15 cellular contexts compared by ENCODE assay signal in genomic region chr5:172370237-172370640, GRCh38.
DNase-seq lines count a peak whose midpoint lies in the region; ATAC-seq, FAIRE-seq and TF ChIP-seq lines count a peak whose summit lies in the region.
"Had no signal": no experiment of that assay in that cellular context is flagged by ENCODE, and none has a peak within 500 bp of the region (broad histone marks: within the 10 kb centered on the region; RNA-seq: fewer than 3 reads in every experiment).

No MANE protein-coding gene starts in this region.

- no peak overlapping the region for H2AK9ac ChIP-seq in IMR-90 (replicated peaks; ENCODE audit: low read depth, low read length, poor library complexity)

- 0 out of 2 replicates have a peak overlapping the region, but pooled peaks have one; percentile 4 for H2AK5ac ChIP-seq in IMR-90 (ENCODE audit: low read depth, low read length)
- H2AK5ac ChIP-seq in mesenchymal stem cell (ENCODE audit: low read length, severe bottlenecking) = no peak overlapping the region

- 0 out of 2 replicates have a peak, but pooled peaks cover 3% of the 10 kb centered on the region for H3K9me3 ChIP-seq in IMR-90 (ENCODE audit: control insufficient read depth, insufficient read depth, low read length)
- peaks cover 5% of the 10 kb centered on the region; the same call in 1 of the 3 replicates for H3K9me3 ChIP-seq in GM12878 (replicated peaks; ENCODE audit: control insufficient read depth, insufficient read depth, low read length)
- H3K9me3 ChIP-seq in keratinocyte (ENCODE audit: control insufficient read depth, low read depth, low read length) = no peaks in the 10 kb centered on the region
- H3K9me3 ChIP-seq in mesenchymal stem cell (ENCODE audit: control insufficient read depth, low read length) = no peaks in the 10 kb centered on the region

- no peak for TF ChIP-seq EP300 in GM12878 (IDR thresholded peaks at IDR 0.05; ENCODE audit: borderline replicate concordance in 1 of 2, control insufficient read depth in 1 of 2, low read depth in 2 of 2, low read length in 2 of 2)

- ATAC-seq in IMR-90 (ENCODE audit: low read depth) = peak; percentile 37
- ATAC-seq in GM12878 = peak; percentile 30
- ATAC-seq in sciatic nerve = peak; percentile 46
- ATAC-seq in GM19035 (IDR thresholded peaks at IDR 0.05; ENCODE audit: unreplicated experiment) = no peak
- ATAC-seq: GM23338; natural killer cell; stimulated activated naive CD8-positive, alpha-beta T cell treated with anti-CD3 and anti-CD28 coated beads, Interleukin-15, amount 100 ng/mL, for 72 hours had no signal

- peaks cover under 1 to 5% of the 10 kb centered on the region in 2 experiments; a peak in 2 of 4 replicates for H3K79me1 ChIP-seq in IMR-90 (ENCODE audit: low read depth in 1 of 2, low read length in 2 of 2)
- H3K79me1 ChIP-seq in mesenchymal stem cell (replicated peaks; ENCODE audit: low read length, poor library complexity, severe bottlenecking) = peaks cover 11% of the 10 kb centered on the region

- CTCF ChIA-PET in IMR-90 (lab: Yijun Ruan, JAX) (interaction anchor here (1.6 kb wide), 1 partner anchor 16 kb away, joined by 7 read pairs; no protein-coding TSS in a partner anchor), GM12878 (lab: Yijun Ruan, JAX) (interaction anchor here (0.6 to 2.0 kb wide), 9 partner anchors 10 to 266 kb away, joined by 3 to 7 read pairs (median 4); partner anchors contain the start of gene STK10)

- no peak for TF ChIP-seq RAD21 in IMR-90 (IDR thresholded peaks at IDR 0.05; ENCODE audit: low read length)
- TF ChIP-seq RAD21 in GM12878 (IDR thresholded peaks at IDR 0.05; ENCODE audit: insufficient read depth, low read depth, low read length) = no peak

- 100% methylated on average over 1 of the region's 4 CpGs; no CpG with 5 or more reads in 1 of the 2 experiments for WGBS in IMR-90 (ENCODE audit: extremely low coverage in 2 of 2, insufficient read length in 1 of 2), 2 experiments
- WGBS in GM12878 (ENCODE audit: insufficient coverage, insufficient replicate concordance, low lambda C conversion rate, missing lambda C conversion rate) = 73% methylated on average over 4 of the region's 4 CpGs
- WGBS in mesenchymal stem cell = 95% methylated on average over 4 of the region's 4 CpGs

- dilution Hi-C loops in IMR-90 (cut with HindIII; ENCODE audit: low sequenced_read_pairs, unreplicated experiment) = no loop called here
- dilution Hi-C loops in keratinocyte (cut with MboI; ENCODE audit: extremely low pct_ligation_motif_present, low sequenced_read_pairs) = no loop called here

- FAIRE-seq in GM12878 (lab: Jason Lieb, UNC) (no peak), keratinocyte (lab: Jason Lieb, UNC) (peak; percentile 5)

- H3K4me2 ChIP-seq in IMR-90 (ENCODE audit: low read depth, low read length) (no peak overlapping the region), GM12878 (ENCODE audit: control insufficient read depth, insufficient read depth) (no peak overlapping the region), keratinocyte (ENCODE audit: control insufficient read depth, extremely low read depth, insufficient read depth, low read depth, low read length) (no peak overlapping the region), mesenchymal stem cell (ENCODE audit: low read length, poor library complexity, severe bottlenecking) (no peak overlapping the region)
- H3K4me2 ChIP-seq: GM23338, KMS-11 had no signal

- BruUV-seq in IMR-90 (replicated peaks; lab: Mats Ljungman, UMichigan) = no TSS peak
- BruUV-seq in GM12878 (replicated peaks; lab: Mats Ljungman, UMichigan) = no TSS peak

- no peak overlapping the region for H2BK15ac ChIP-seq in IMR-90 (ENCODE audit: low read depth, low read length)
- H2BK15ac ChIP-seq in mesenchymal stem cell (ENCODE audit: low read depth, poor library complexity, severe bottlenecking) = no peak overlapping the region

- no peaks in the 10 kb centered on the region for H3K79me2 ChIP-seq in GM12878 (ENCODE audit: control insufficient read depth, insufficient read depth, low read length)
- no peaks in the 10 kb centered on the region for H3K79me2 ChIP-seq in keratinocyte (ENCODE audit: control insufficient read depth, insufficient read depth, low read length)

- H3K4ac ChIP-seq in IMR-90 (ENCODE audit: low read depth, low read length) (no peak overlapping the region), mesenchymal stem cell (ENCODE audit: low read depth in 1 of 2, low read length in 2 of 2) (no peak overlapping the region)

- H3K4me3 ChIP-seq in IMR-90 (ENCODE audit: insufficient read depth, low read depth, low read length) = no peak overlapping the region
- no peak overlapping the region for H3K4me3 ChIP-seq in GM12878
- no peak overlapping the region for H3K4me3 ChIP-seq in keratinocyte (ENCODE audit: control insufficient read depth in 2 of 3, extremely low read depth in 1 of 3, insufficient read depth in 2 of 3, low read depth in 1 of 3, low read length in 3 of 3)
- no peak overlapping the region for H3K4me3 ChIP-seq in mesenchymal stem cell (ENCODE audit: insufficient read depth in 1 of 2, low read depth in 1 of 2, low read length in 2 of 2)
- H3K4me3 ChIP-seq: GM23338 had no signal

- H3K56ac ChIP-seq in IMR-90 (ENCODE audit: extremely low read depth, insufficient read depth, low read length) = no peak overlapping the region

- H2BK5ac ChIP-seq in IMR-90 (ENCODE audit: low read depth, low read length, poor library complexity, severe bottlenecking) (no peak overlapping the region), mesenchymal stem cell (ENCODE audit: low read depth, low read length, poor library complexity, severe bottlenecking) (no peak overlapping the region)

- intact Hi-C loops in IMR-90 (cut with micrococcal nuclease) = no loop called here
- intact Hi-C loops in GM12878 (cut with micrococcal nuclease; ENCODE audit: unreplicated experiment) = loop anchor here (2.0 to 10.0 kb wide), 3 partner anchors 77 to 263 kb away; partner anchors contain the start of gene STK10
- intact Hi-C loops in sciatic nerve (cut with DNase I) = no loop called here

- RAD21 ChIA-PET in GM12878 (lab: Charles Lee; ENCODE audit: unreplicated experiment) = interaction anchor here (1.3 to 2.1 kb wide), 3 partner anchors 50 to 363 kb away, joined by 3 to 6 read pairs (median 5); partner anchors contain the start of gene FBXW11

- H3K4me1 ChIP-seq in IMR-90 (ENCODE audit: control insufficient read depth, insufficient read depth, low read length) (no peaks in the 10 kb centered on the region), GM12878 (ENCODE audit: control insufficient read depth, insufficient read depth, low read length) (peaks cover 6% of the 10 kb centered on the region), keratinocyte (ENCODE audit: control insufficient read depth, extremely low read depth, insufficient read depth, low read length) (peaks cover 6% of the 10 kb centered on the region), mesenchymal stem cell (ENCODE audit: control insufficient read depth, insufficient read depth, low read depth, low read length) (no peaks in the 10 kb centered on the region)

- H3K23ac ChIP-seq in IMR-90 (ENCODE audit: low read depth, low read length) (no peak overlapping the region), mesenchymal stem cell (ENCODE audit: low read length in 2 of 2) (no peak overlapping the region)

- H2AFZ ChIP-seq in IMR-90 (replicated peaks; ENCODE audit: low read length, poor library complexity) (no peak overlapping the region), GM12878 (ENCODE audit: control insufficient read depth, low read depth, low read length) (no peak overlapping the region), keratinocyte (ENCODE audit: control insufficient read depth, low read length) (no peak overlapping the region), mesenchymal stem cell (ENCODE audit: low read depth, low read length) (no peak overlapping the region)
- H2AFZ ChIP-seq: GM23338 had no signal

- H3K36me3 ChIP-seq in IMR-90 (ENCODE audit: control insufficient read depth, insufficient read depth, low read length) = peaks cover 35% of the 10 kb centered on the region
- no peaks in the 10 kb centered on the region for H3K36me3 ChIP-seq in GM12878 (ENCODE audit: control insufficient read depth in 2 of 2, insufficient read depth in 2 of 2, low read length in 1 of 2)
- peaks cover 6 to 7% of the 10 kb centered on the region in 2 experiments for H3K36me3 ChIP-seq in keratinocyte (ENCODE audit: control insufficient read depth in 2 of 2, extremely low read depth in 1 of 2, insufficient read depth in 2 of 2, low read length in 2 of 2)
- H3K36me3 ChIP-seq in mesenchymal stem cell (ENCODE audit: control insufficient read depth in 1 of 2, insufficient read depth in 2 of 2, low read depth in 1 of 2, low read length in 2 of 2) = peaks cover 42 to 82% of the 10 kb centered on the region in 2 experiments

- no peak overlapping the region for H2BK20ac ChIP-seq in IMR-90 (ENCODE audit: low read depth, low read length)

- H3K27me3 ChIP-seq in IMR-90 (ENCODE audit: control insufficient read depth, insufficient read depth, low read length) = no peaks in the 10 kb centered on the region
- H3K27me3 ChIP-seq in GM12878 (replicated peaks in 1 of 2; ENCODE audit: control insufficient read depth in 2 of 2, insufficient read depth in 2 of 2, low read length in 1 of 2) = no peaks in the 10 kb centered on the region
- H3K27me3 ChIP-seq in keratinocyte (ENCODE audit: control insufficient read depth, extremely low read depth, insufficient read depth, low read length) = no peaks in the 10 kb centered on the region
- no peaks in the 10 kb centered on the region for H3K27me3 ChIP-seq in mesenchymal stem cell (ENCODE audit: control insufficient read depth in 1 of 2, insufficient read depth in 1 of 2, low read length in 2 of 2)

- TF ChIP-seq POLR2A in IMR-90 (IDR thresholded peaks at IDR 0.05; ENCODE audit: low read depth, low read length) = no peak
- TF ChIP-seq POLR2A in GM12878 (IDR thresholded peaks at IDR 0.05; ENCODE audit: low read depth, low read length) = no peak

- H3K14ac ChIP-seq in IMR-90 (replicated peaks; ENCODE audit: low read depth, low read length) (no peak overlapping the region), mesenchymal stem cell (ENCODE audit: low read length in 2 of 2) (no peak overlapping the region)

- H2BK120ac ChIP-seq in IMR-90 (ENCODE audit: low read depth, low read length) (no peak overlapping the region), mesenchymal stem cell (ENCODE audit: low read depth, low read length) (no peak overlapping the region)

- no peak overlapping the region for H3K18ac ChIP-seq in IMR-90 (ENCODE audit: low read depth, low read length)
- no peak overlapping the region for H3K18ac ChIP-seq in mesenchymal stem cell (ENCODE audit: low read depth in 1 of 2, low read length in 2 of 2)

- no peak overlapping the region for H4K91ac ChIP-seq in IMR-90 (ENCODE audit: insufficient read depth, low read depth, low read length)
- no peak overlapping the region for H4K91ac ChIP-seq in mesenchymal stem cell (ENCODE audit: low read length)

- H3K9me1 ChIP-seq in IMR-90 (ENCODE audit: insufficient read depth, low read length) = no peaks in the 10 kb centered on the region
- no peaks in the 10 kb centered on the region for H3K9me1 ChIP-seq in keratinocyte (ENCODE audit: control insufficient read depth, extremely low read depth, insufficient read depth, low read length)

- H4K8ac ChIP-seq in IMR-90 (ENCODE audit: low read depth in 2 of 2, low read length in 2 of 2) = no peak overlapping the region
- H4K8ac ChIP-seq in mesenchymal stem cell (ENCODE audit: low read length) = no peak overlapping the region

- POLR2A ChIA-PET in IMR-90 (lab: Charles Lee; ENCODE audit: unreplicated experiment) = interaction anchor here (0.5 kb wide), 1 partner anchor 353 kb away, joined by 3 read pairs; no protein-coding TSS in a partner anchor
- POLR2A ChIA-PET in GM12878 (lab: Charles Lee) = no interaction called here

- H3K9ac ChIP-seq in IMR-90 (ENCODE audit: low read depth, low read length) (no peak overlapping the region), GM12878 (ENCODE audit: control insufficient read depth, insufficient read depth, low read length) (no peak overlapping the region), keratinocyte (ENCODE audit: control insufficient read depth, extremely low read depth, insufficient read depth, low read length) (no peak overlapping the region), mesenchymal stem cell (ENCODE audit: low read length) (no peak overlapping the region)
- H3K9ac ChIP-seq: KMS-11 had no signal

- SMC1A ChIA-PET in GM12878 (lab: Charles Lee; ENCODE audit: uncharacterized antibody, unreplicated experiment) = interaction anchor here (1.6 kb wide), 2 partner anchors 9 to 77 kb away, joined by 4 read pairs; no protein-coding TSS in a partner anchor

- in situ Hi-C loops in IMR-90 (cut with MboI; ENCODE audit: low sequenced_read_pairs) = no loop called here
- in situ Hi-C loops in GM12878 (cut with MboI) = no loop called here

- no peak overlapping the region for H4K5ac ChIP-seq in IMR-90 (ENCODE audit: low read depth, low read length)

- H2BK12ac ChIP-seq in mesenchymal stem cell (ENCODE audit: low read length in 2 of 2) = no peak overlapping the region

- DNase-seq in IMR-90 (no peak), GM12878 (ENCODE audit: low read depth, low spot score) (no peak), keratinocyte (ENCODE audit: low read depth, low spot score) (no peak), sciatic nerve (ENCODE audit: low spot score) (no peak), mesenchymal stem cell (no peak), glomerular visceral epithelial cell (ENCODE audit: extremely low spot score) (no peak)
- DNase-seq: CD4-positive, alpha-beta T cell; central memory CD4-positive, alpha-beta T cell; left cardiac atrium; natural killer cell; NCI-H2171 treated with DMSO at 0.1 percent for 48 hours had no signal

- 0 out of 2 replicates have a peak, but pooled peaks cover 4% of the 10 kb centered on the region for H4K20me1 ChIP-seq in IMR-90 (ENCODE audit: insufficient read depth, low read length)
- H4K20me1 ChIP-seq in GM12878 (ENCODE audit: control insufficient read depth, insufficient read depth) = no peaks in the 10 kb centered on the region
- no peaks in the 10 kb centered on the region for H4K20me1 ChIP-seq in keratinocyte (ENCODE audit: control insufficient read depth, extremely low read depth, insufficient read depth, low read length)

- TF ChIP-seq CTCF in IMR-90 (conservative IDR thresholded peaks at IDR 0.05; ENCODE audit: low read depth, low read length) = no peak
- TF ChIP-seq CTCF in GM12878 (IDR thresholded peaks at IDR 0.05 in 2 of 3, conservative IDR thresholded peaks at IDR 0.05 in 1 of 3; ENCODE audit: control insufficient read depth in 2 of 3, extremely low read depth in 1 of 3, insufficient read depth in 1 of 3, low read depth in 3 of 3, low read length in 3 of 3) = no peak
- no peak for TF ChIP-seq CTCF in keratinocyte (optimal IDR thresholded peaks at IDR 0.05 in 1 of 3, IDR thresholded peaks at IDR 0.05 in 1 of 3, conservative IDR thresholded peaks at IDR 0.05 in 1 of 3; ENCODE audit: extremely low read depth in 1 of 3, insufficient read depth in 2 of 3, low read length in 3 of 3)

- no peak overlapping the region for H3K27ac ChIP-seq in IMR-90 (ENCODE audit: insufficient read depth, low read length)
- no peak overlapping the region for H3K27ac ChIP-seq in GM12878 (ENCODE audit: control insufficient read depth, insufficient read depth)
- no peak overlapping the region for H3K27ac ChIP-seq in keratinocyte (ENCODE audit: control insufficient read depth, insufficient read depth, low read length)
- H3K27ac ChIP-seq in mesenchymal stem cell (ENCODE audit: low read length, poor library complexity, severe bottlenecking) = no peak overlapping the region
- H3K27ac ChIP-seq: KMS-11 had no signal
